ENCODE assay signal across 1 cellular context in genomic region chr18:10482985-10483949, GRCh38.
A peak's percentile ranks its signal among the peaks of the same experiment; 100 is the strongest.
TF ChIP-seq lines count a peak whose summit lies in the region.

No MANE protein-coding gene starts in this region.

TF ChIP-seq in GM12878, 131 proteins besides CTCF, POLR2A, EP300 and RAD21 (continued from another document and continues in another):
- TF ChIP-seq SKIL (IDR thresholded peaks at IDR 0.05; ENCODE audit: low read depth, poor library complexity, severe bottlenecking) (no peak), NFYA (IDR thresholded peaks at IDR 0.05; ENCODE audit: borderline replicate concordance, low read depth, low read length) (no peak), CBX5 (IDR thresholded peaks at IDR 0.05; ENCODE audit: low read depth) (no peak), ETV6 (conservative IDR thresholded peaks at IDR 0.05 in 1 of 2, IDR thresholded peaks at IDR 0.05 in 1 of 2; ENCODE audit: borderline replicate concordance in 1 of 2, low read depth in 1 of 2) (no peak), NBN (IDR thresholded peaks at IDR 0.05) (peak; percentile 80), ELK1 (IDR thresholded peaks at IDR 0.05; ENCODE audit: low read depth, low read length) (no peak), GABPA (IDR thresholded peaks at IDR 0.05; ENCODE audit: low read depth) (no peak), NKRF (conservative IDR thresholded peaks at IDR 0.05) (no peak), ATF2 (IDR thresholded peaks at IDR 0.05; ENCODE audit: low read length) (peak; percentile 78), SIN3A (IDR thresholded peaks at IDR 0.05; ENCODE audit: low read depth, low read length) (no peak), RCOR1 (conservative IDR thresholded peaks at IDR 0.05; ENCODE audit: low read depth, low read length) (0 out of 2 replicates have a peak, but pooled peaks have one; percentile 34), CUX1 (IDR thresholded peaks at IDR 0.05; ENCODE audit: insufficient replicate concordance, low read depth, low read length) (no peak), SPI1 (IDR thresholded peaks at IDR 0.05; ENCODE audit: borderline replicate concordance, insufficient read depth, low read depth, low read length) (peak; percentile 85), KLF5 (IDR thresholded peaks at IDR 0.05; ENCODE audit: partially characterized antibody) (no peak), MTA3 (IDR thresholded peaks at IDR 0.05; ENCODE audit: borderline replicate concordance, low read length) (no peak), PKNOX1 (IDR thresholded peaks at IDR 0.05) (no peak), RELB (IDR thresholded peaks at IDR 0.05; ENCODE audit: low read depth) (peak; percentile 95), FOXM1 (IDR thresholded peaks at IDR 0.05; ENCODE audit: low read depth, low read length) (no peak), SREBF1 (IDR thresholded peaks at IDR 0.05; ENCODE audit: low read length) (no peak), MYB (IDR thresholded peaks at IDR 0.05; ENCODE audit: borderline replicate concordance, low read depth, low read length) (no peak), REST (IDR thresholded peaks at IDR 0.05; ENCODE audit: low read depth, low read length) (no peak), BCL11A (IDR thresholded peaks at IDR 0.05; ENCODE audit: low read depth, low read length) (peak; percentile 41; the same call in 1 of the 2 replicates), HSF1 (IDR thresholded peaks at IDR 0.05; ENCODE audit: low read depth, low read length) (no peak), USF2 (IDR thresholded peaks at IDR 0.05; ENCODE audit: borderline replicate concordance, low read depth, low read length) (no peak), ZBTB4 (CRISPR knock-in tag; IDR thresholded peaks at IDR 0.05) (no peak)
